8 cellular contexts compared by ENCODE assay signal in genomic region chr1:8858888-8859706, GRCh38. TPM values are rescaled to one million over a fixed set of nuclear protein-coding genes. Genes with fewer than 3 reads are reported as not detected.
DNase-seq lines count a peak whose midpoint lies in the region; ATAC-seq and TF ChIP-seq lines count a peak whose summit lies in the region.

No MANE protein-coding gene starts in this region.

- CTCF ChIA-PET in IMR-90 (lab: Yijun Ruan, JAX): interaction anchor here (0.5 to 2.0 kb wide), 5 partner anchors 10 to 132 kb away, joined by 3 to 15 read pairs (median 3); no protein-coding TSS in a partner anchor

- WGBS in IMR-90 (ENCODE audit: extremely low coverage in 2 of 2, insufficient read length in 1 of 2), 2 experiments: 95% methylated on average over 2 of the region's 12 CpGs; no CpG with 5 or more reads in 1 of the 2 experiments
- WGBS in body of pancreas, 2 donors: 63 to 67% methylated on average over 12 of the region's 12 CpGs

- peaks cover 17 to 49% of the 10 kb centered on the region in 2 experiments for H3K79me1 ChIP-seq in IMR-90 (ENCODE audit: low read depth in 1 of 2, low read length in 2 of 2)

- H2BK20ac ChIP-seq in IMR-90 (ENCODE audit: low read depth, low read length): no peak overlapping the region

- no peak overlapping the region for H2AK9ac ChIP-seq in IMR-90 (replicated peaks; ENCODE audit: low read depth, low read length, poor library complexity)

- no peak overlapping the region for H3K4me2 ChIP-seq in IMR-90 (ENCODE audit: low read depth, low read length)

- no peak overlapping the region for H4K8ac ChIP-seq in IMR-90 (ENCODE audit: low read depth in 2 of 2, low read length in 2 of 2)

- intact Hi-C loops in IMR-90 (cut with micrococcal nuclease) (loop anchor here (1.0 to 10.0 kb wide), 2 partner anchors 129 to 394 kb away; no protein-coding TSS in a partner anchor), body of pancreas (cut with DNase I) (no loop called here)

- H3K27ac ChIP-seq in IMR-90 (ENCODE audit: insufficient read depth, low read length) (no peak overlapping the region), body of pancreas (peak overlapping the region in 2 of 4 donors; percentile 30 to 48), subcutaneous abdominal adipose tissue (ENCODE audit: low read depth, low read length) (peak overlapping the region; percentile 63)

- H2BK5ac ChIP-seq in IMR-90 (ENCODE audit: low read depth, low read length, poor library complexity, severe bottlenecking): no peak overlapping the region

- peaks cover 6% of the 10 kb centered on the region; the same call in 1 of the 2 replicates for H3K9me1 ChIP-seq in IMR-90 (ENCODE audit: insufficient read depth, low read length)

- dilution Hi-C loops in IMR-90 (cut with HindIII; ENCODE audit: low sequenced_read_pairs, unreplicated experiment): no loop called here

- peak; percentile 56 for TF ChIP-seq RAD21 in IMR-90 (IDR thresholded peaks at IDR 0.05; ENCODE audit: low read length)

- H3K36me3 ChIP-seq in IMR-90 (ENCODE audit: control insufficient read depth, insufficient read depth, low read length): peaks cover 60% of the 10 kb centered on the region
- H3K36me3 ChIP-seq in body of pancreas (replicated peaks in 1 of 2; ENCODE audit: insufficient read depth in 1 of 2, low read depth in 2 of 2): peaks cover 14 to 37% of the 10 kb centered on the region in 2 donors
- H3K36me3 ChIP-seq in subcutaneous abdominal adipose tissue (ENCODE audit: control insufficient read depth in 5 of 5, insufficient read depth in 5 of 5, low read length in 5 of 5): peaks cover 3 to 64% (median 49%) of the 10 kb centered on the region in 5 donors

- H3K4me1 ChIP-seq in IMR-90 (ENCODE audit: control insufficient read depth, insufficient read depth, low read length) (peaks cover 8% of the 10 kb centered on the region), body of pancreas (peaks cover 26% of the 10 kb centered on the region), subcutaneous abdominal adipose tissue (ENCODE audit: control insufficient read depth in 5 of 5, insufficient read depth in 5 of 5, low read length in 5 of 5) (peaks cover 3 to 44% (median 37%) of the 10 kb centered on the region in 5 donors)

- H3K23ac ChIP-seq in IMR-90 (ENCODE audit: low read depth, low read length): no peak overlapping the region

- H3K9me3 ChIP-seq in IMR-90 (ENCODE audit: control insufficient read depth, insufficient read depth, low read length): no peaks in the 10 kb centered on the region
- H3K9me3 ChIP-seq in body of pancreas: no peaks in the 10 kb centered on the region
- no peaks in the 10 kb centered on the region for H3K9me3 ChIP-seq in subcutaneous abdominal adipose tissue (ENCODE audit: control insufficient read depth in 5 of 5, low read length in 5 of 5)

- no peak for TF ChIP-seq POLR2A in IMR-90 (IDR thresholded peaks at IDR 0.05; ENCODE audit: low read depth, low read length)
- no peak for TF ChIP-seq POLR2A in body of pancreas (IDR thresholded peaks at IDR 0.05)

- H3K27me3 ChIP-seq in IMR-90 (ENCODE audit: control insufficient read depth, insufficient read depth, low read length) (no peaks in the 10 kb centered on the region), body of pancreas (no peaks in the 10 kb centered on the region), subcutaneous abdominal adipose tissue (ENCODE audit: control insufficient read depth in 5 of 5, insufficient read depth in 4 of 5, low read length in 5 of 5) (no peaks in the 10 kb centered on the region)

- H4K5ac ChIP-seq in IMR-90 (ENCODE audit: low read depth, low read length): no peak overlapping the region

- H2AK5ac ChIP-seq in IMR-90 (ENCODE audit: low read depth, low read length): peak overlapping the region; percentile 20; the same call in 1 of the 2 replicates

- no peak overlapping the region for H2BK120ac ChIP-seq in IMR-90 (ENCODE audit: low read depth, low read length)

- POLR2A ChIA-PET in IMR-90 (lab: Charles Lee; ENCODE audit: unreplicated experiment): interaction anchor here (0.5 kb wide), 1 partner anchor 263 kb away, joined by 4 read pairs; no protein-coding TSS in a partner anchor

- BruUV-seq in IMR-90 (replicated peaks; lab: Mats Ljungman, UMichigan): no TSS peak

- no peak overlapping the region for H2AFZ ChIP-seq in IMR-90 (replicated peaks; ENCODE audit: low read length, poor library complexity)

- H4K20me1 ChIP-seq in IMR-90 (ENCODE audit: insufficient read depth, low read length): peaks cover 75% of the 10 kb centered on the region

- no peak overlapping the region for H3K14ac ChIP-seq in IMR-90 (replicated peaks; ENCODE audit: low read depth, low read length)

- H3K4me3 ChIP-seq in IMR-90 (ENCODE audit: insufficient read depth, low read depth, low read length): no peak overlapping the region
- no peak overlapping the region for H3K4me3 ChIP-seq in body of pancreas
- H3K4me3 ChIP-seq in subcutaneous abdominal adipose tissue (ENCODE audit: low read depth in 1 of 5, low read length in 5 of 5): no peak overlapping the region

- H4K91ac ChIP-seq in IMR-90 (ENCODE audit: insufficient read depth, low read depth, low read length): no peak overlapping the region

- DNase-seq in DMS53 (lab: John Stamatoyannopoulos, UW): peak; percentile 77
- peak; percentile 67 for DNase-seq in IMR-90
- peak; percentile 49 to 61 (median 56) for DNase-seq in body of pancreas
- DNase-seq in kidney glomerular epithelial cell (lab: John Stamatoyannopoulos, UW): peak; percentile 70
- no peak for DNase-seq in NCI-H1436 treated with DMSO at 0.1 percent for 48 hours (lab: John Stamatoyannopoulos, UW)

- peak; percentile 60 for TF ChIP-seq CTCF in IMR-90 (conservative IDR thresholded peaks at IDR 0.05; ENCODE audit: low read depth, low read length)
- TF ChIP-seq CTCF in body of pancreas (IDR thresholded peaks at IDR 0.05): peak; percentile 38 to 66 (median 62)

- in situ Hi-C loops in IMR-90 (cut with MboI; ENCODE audit: low sequenced_read_pairs): loop anchor here (25.0 kb wide), 1 partner anchor 872 kb away; no protein-coding TSS in a partner anchor

- H3K9ac ChIP-seq in IMR-90 (ENCODE audit: low read depth, low read length) (no peak overlapping the region), subcutaneous abdominal adipose tissue (ENCODE audit: low read length in 5 of 5) (peak overlapping the region in 2 of 5 donors; percentile 10 to 26)

- no peak overlapping the region for H3K4ac ChIP-seq in IMR-90 (ENCODE audit: low read depth, low read length)

- H3K56ac ChIP-seq in IMR-90 (ENCODE audit: extremely low read depth, insufficient read depth, low read length): no peak overlapping the region

- no peak overlapping the region for H2BK15ac ChIP-seq in IMR-90 (ENCODE audit: low read depth, low read length)

- H3K18ac ChIP-seq in IMR-90 (ENCODE audit: low read depth, low read length): no peak overlapping the region

- ATAC-seq in IMR-90 (ENCODE audit: low read depth): peak; percentile 38
- peak; percentile 37 for ATAC-seq in SK-N-SH treated with all-trans-retinoic acid at 6 μM for 48 hours
- ATAC-seq in body of pancreas: peak; percentile 74
- ATAC-seq in GM18907 (IDR thresholded peaks at IDR 0.05; ENCODE audit: unreplicated experiment): no peak

TF ChIP-seq in IMR-90, 13 proteins besides CTCF, POLR2A, EP300 and RAD21:
- TF ChIP-seq, protein P1, sequence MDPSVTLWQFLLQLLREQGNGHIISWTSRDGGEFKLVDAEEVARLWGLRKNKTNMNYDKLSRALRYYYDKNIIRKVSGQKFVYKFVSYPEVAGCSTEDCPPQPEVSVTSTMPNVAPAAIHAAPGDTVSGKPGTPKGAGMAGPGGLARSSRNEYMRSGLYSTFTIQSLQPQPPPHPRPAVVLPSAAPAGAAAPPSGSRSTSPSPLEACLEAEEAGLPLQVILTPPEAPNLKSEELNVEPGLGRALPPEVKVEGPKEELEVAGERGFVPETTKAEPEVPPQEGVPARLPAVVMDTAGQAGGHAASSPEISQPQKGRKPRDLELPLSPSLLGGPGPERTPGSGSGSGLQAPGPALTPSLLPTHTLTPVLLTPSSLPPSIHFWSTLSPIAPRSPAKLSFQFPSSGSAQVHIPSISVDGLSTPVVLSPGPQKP (IDR thresholded peaks at IDR 0.05; ENCODE audit: borderline replicate concordance, low read depth, low read length): no peak
- TF ChIP-seq SMC3 (IDR thresholded peaks at IDR 0.05; ENCODE audit: low read depth, low read length): peak; percentile 47
TF ChIP-seq in IMR-90: peak in this region for 1.

TF ChIP-seq in SK-N-SH treated with all-trans-retinoic acid at 6 μM for 48 hours, 23 proteins besides CTCF, POLR2A, EP300 and RAD21 (continues in another document):
- TF ChIP-seq ARNTL (CRISPR knock-in tag; IDR thresholded peaks at IDR 0.05; ENCODE audit: borderline replicate concordance, low read depth) (no peak), ZFP30 (CRISPR knock-in tag; IDR thresholded peaks at IDR 0.05) (no peak), ZFP3 (CRISPR knock-in tag; IDR thresholded peaks at IDR 0.05) (no peak), ISL1 (CRISPR knock-in tag; IDR thresholded peaks at IDR 0.05) (no peak), POU6F1 (CRISPR knock-in tag; IDR thresholded peaks at IDR 0.05; ENCODE audit: borderline replicate concordance, low read depth) (no peak)

RNA-seq across cellular contexts. Expression of gene ENO1, which starts 19.4 kb away (rescaled TPM):
- total RNA-seq in IMR-90 (2012; rRNA removed) (2,952 and 3,643 TPM in 2 replicates), body of pancreas (100 to 1,000 TPM; 145 to 157 TPM)
- polyA plus RNA-seq in IMR-90 (2012; rRNA removed): 2,094 and 2,125 TPM in 2 replicates
- 1,308 and 1,582 TPM in 2 replicates for polyA plus RNA-seq in IMR-90 (2012; cell fraction: cytosol; rRNA removed)
- polyA plus RNA-seq in IMR-90 (2012; cell fraction: nucleus; rRNA removed; ENCODE audit: low replicate concordance): 1,133 and 1,170 TPM in 2 replicates

RNA-seq across cellular contexts. Expression of gene RERE, which starts 41.7 kb away (rescaled TPM):
- total RNA-seq in IMR-90 (2012; rRNA removed) (11.5 and 15.8 TPM in 2 replicates), body of pancreas (100 to 1,000 TPM in 1 of 2 donors, 10 to 100 TPM in 1; 74.5 to 128 TPM)
- 13.5 and 25.1 TPM in 2 replicates for polyA plus RNA-seq in IMR-90 (2012; rRNA removed)
- polyA plus RNA-seq in IMR-90 (2012; cell fraction: cytosol; rRNA removed): 7.6 and 12.1 TPM in 2 replicates
- 27.4 and 39.6 TPM in 2 replicates for polyA plus RNA-seq in IMR-90 (2012; cell fraction: nucleus; rRNA removed; ENCODE audit: low replicate concordance)

Comparison
In these comparisons a context has a peak if more than half of its experiments do, and no peak if none do; other contexts are left out.
1. RNA of gene ENO1, which starts 19.4 kb away (total RNA-seq): 2,952 to 3,643 TPM in IMR-90; 145 to 157 TPM in body of pancreas; every median in the first group is over 10 times any median in the second.